8 cellular contexts compared by ENCODE assay signal in the genomic region with DNA sequence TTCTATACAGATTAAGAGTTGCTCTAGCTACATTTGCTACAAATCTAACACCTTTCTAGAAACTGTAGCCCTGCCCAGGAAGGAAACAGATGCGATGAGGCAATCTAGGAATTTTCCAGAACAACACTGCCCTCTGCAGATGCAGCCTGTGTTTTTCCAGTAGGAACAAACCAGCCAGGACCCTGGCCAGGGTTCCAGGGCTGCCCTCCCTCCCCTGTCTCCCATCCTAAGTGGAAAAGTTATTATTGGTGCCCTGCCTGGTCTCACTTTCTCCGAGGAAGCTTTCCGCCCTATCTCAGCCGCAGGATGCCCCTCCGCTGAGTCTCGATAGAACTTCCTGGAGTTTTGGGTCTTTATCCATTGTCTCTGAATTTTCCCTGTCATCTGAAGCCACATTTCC. TPM values are rescaled to one million over a fixed set of nuclear protein-coding genes. Genes with fewer than 3 reads are reported as not detected.
DNase-seq lines count a peak whose midpoint lies in the region; ATAC-seq, FAIRE-seq and TF ChIP-seq lines count a peak whose summit lies in the region.
"Not testable (repeated sequence)": the region's sequence is repeated elsewhere in the genome, so short reads cannot be mapped to it uniquely, and the experiment has no call there.

No MANE protein-coding gene starts in this region.

- TF ChIP-seq EP300 in H1 (IDR thresholded peaks at IDR 0.05; ENCODE audit: borderline replicate concordance in 1 of 2, low read depth in 2 of 2, low read length in 2 of 2): not testable (repeated sequence)

- H2BK15ac ChIP-seq in H1 (ENCODE audit: low read length): not testable (repeated sequence)

- H3K9me3 ChIP-seq in H1 (ENCODE audit: insufficient read depth in 2 of 2, low read depth in 1 of 2, low read length in 1 of 2); right cardiac atrium (ENCODE audit: control insufficient read depth, low read length); testis: not testable (repeated sequence)

- H3K79me1 ChIP-seq in H1 (ENCODE audit: low read depth, low read length): not testable (repeated sequence)

- FAIRE-seq in H1 (lab: Jason Lieb, UNC): not testable (repeated sequence)

- not testable (repeated sequence) for H3K14ac ChIP-seq in H1 (ENCODE audit: insufficient read length)

- ATAC-seq in GM23338 (peak; percentile 85), right cardiac atrium (peak; percentile 82 to 89)

- H3K18ac ChIP-seq in H1 (ENCODE audit: extremely low read depth, low read length): not testable (repeated sequence)

- CTCF ChIA-PET in activated CD4-positive, alpha-beta memory T cell treated with anti-CD3 and anti-CD28 coated beads for 36 hours (lab: Charles Lee): interaction anchor here (0.6 to 1.8 kb wide), 3 partner anchors 187 to 712 kb away, joined by 3 to 8 read pairs (median 3); no protein-coding TSS in a partner anchor
- CTCF ChIA-PET in H1 (lab: Charles Lee; ENCODE audit: partially characterized antibody): interaction anchor here (0.6 to 5.1 kb wide), 11 partner anchors 11 to 279 kb away, joined by 3 to 26 read pairs (median 7); a partner anchor contains a TSS

- not testable (repeated sequence) for H2BK12ac ChIP-seq in H1 (ENCODE audit: low read depth, low read length)

- H2BK5ac ChIP-seq in H1 (ENCODE audit: low read depth, low read length): not testable (repeated sequence)

- H3K23me2 ChIP-seq in H1 (ENCODE audit: low read depth, low read length): not testable (repeated sequence)

- H4K5ac ChIP-seq in H1 (ENCODE audit: insufficient read length, low read depth, low read length): not testable (repeated sequence)

- not testable (repeated sequence) for H3K9ac ChIP-seq in H1 (replicated peaks in 1 of 4; ENCODE audit: extremely low read depth in 1 of 4, low read depth in 3 of 4, low read length in 3 of 4)

- not testable (repeated sequence) for H3K27me3 Mint-ChIP-seq in GM23338 (ENCODE audit: insufficient read depth, low read depth, poor library complexity); activated CD4-positive, alpha-beta memory T cell treated with anti-CD3 and anti-CD28 coated beads for 36 hours

- H2BK120ac ChIP-seq in H1 (replicated peaks; ENCODE audit: low read depth, low read length): not testable (repeated sequence)

- not testable (repeated sequence) for H3K56ac ChIP-seq in H1 (replicated peaks; ENCODE audit: insufficient read length, low read depth, low read length)

- TF ChIP-seq CTCF in GM23338 (conservative IDR thresholded peaks at IDR 0.05; ENCODE audit: low read depth in 2 of 2) (peak; percentile 13 to 67; a peak in 3 of 4 replicates), H1 (IDR thresholded peaks at IDR 0.05; ENCODE audit: control extremely low read depth in 1 of 3, insufficient read depth in 1 of 3, low read depth in 1 of 3, low read length in 3 of 3) (peak in 2 of 3 experiments; percentile 40 to 54; a peak in 3 of 4 replicates), testis (IDR thresholded peaks at IDR 0.05) (peak in 1 of 3 experiments; percentile 22)

- H2BK20ac ChIP-seq in H1 (ENCODE audit: low read length): not testable (repeated sequence)

- H3K4me3 Mint-ChIP-seq in GM23338; activated CD4-positive, alpha-beta memory T cell treated with anti-CD3 and anti-CD28 coated beads for 36 hours: not testable (repeated sequence)

- H3K36me3 Mint-ChIP-seq in GM23338 (ENCODE audit: low read depth): peaks cover 32% of the 10 kb centered on the region
- H3K36me3 Mint-ChIP-seq in activated CD4-positive, alpha-beta memory T cell treated with anti-CD3 and anti-CD28 coated beads for 36 hours: not testable (repeated sequence)

- not testable (repeated sequence) for H4K20me1 ChIP-seq in GM23338 (replicated peaks; ENCODE audit: insufficient read depth); H1 (replicated peaks in 1 of 2; ENCODE audit: control insufficient read depth in 1 of 2, insufficient read depth in 2 of 2, low read length in 2 of 2)

- not testable (repeated sequence) for H3K27me3 ChIP-seq in GM23338 (ENCODE audit: insufficient read depth); H1 (replicated peaks in 1 of 4; ENCODE audit: control insufficient read depth in 3 of 4, extremely low read depth in 1 of 4, insufficient read depth in 3 of 4, low read length in 3 of 4); right cardiac atrium (ENCODE audit: control insufficient read depth, insufficient read depth); testis

- not testable (repeated sequence) for H4K8ac ChIP-seq in H1 (ENCODE audit: extremely low read depth, insufficient read depth, low read length)

- DNase-seq in CD1c-positive myeloid dendritic cell (ENCODE audit: extremely low spot score) (peak; percentile 14), GM23338 (ENCODE audit: low spot score) (peak; percentile 72), NCI-H460 (ENCODE audit: extremely low read depth, low read depth) (peak; percentile 59), H1 (ENCODE audit: low read depth in 1 of 2, low spot score in 2 of 2) (peak in 1 of 2 experiments; percentile 59), right cardiac atrium (peak in 2 of 3 donors; percentile 62 to 79), myocyte (ENCODE audit: low read depth) (peak; percentile 60), testis (peak; percentile 53)
- peak; percentile 20 for DNase-seq in activated CD4-positive, alpha-beta memory T cell treated with anti-CD3 and anti-CD28 coated beads for 36 hours

- not testable (repeated sequence) for H3K23ac ChIP-seq in H1 (ENCODE audit: insufficient read length)

- not testable (repeated sequence) for H3K4me3 ChIP-seq in GM23338; H1 (ENCODE audit: extremely low read depth in 1 of 4, insufficient read depth in 2 of 4, low read depth in 3 of 4, low read length in 4 of 4); right cardiac atrium (ENCODE audit: low read length); testis

- not testable (repeated sequence) for H3K9me3 Mint-ChIP-seq in GM23338; activated CD4-positive, alpha-beta memory T cell treated with anti-CD3 and anti-CD28 coated beads for 36 hours

- H3K4me1 ChIP-seq in GM23338 (ENCODE audit: insufficient read depth): peaks cover 11% of the 10 kb centered on the region
- H3K4me1 ChIP-seq in H1 (replicated peaks in 1 of 4; ENCODE audit: control insufficient read depth in 3 of 4, insufficient read depth in 4 of 4, low read length in 3 of 4); right cardiac atrium (ENCODE audit: control insufficient read depth, insufficient read depth, low read length); testis: not testable (repeated sequence)

- POLR2A ChIA-PET in activated CD4-positive, alpha-beta memory T cell treated with anti-CD3 and anti-CD28 coated beads for 36 hours (lab: Charles Lee): not testable (repeated sequence)
- POLR2A ChIA-PET in H1 (lab: Charles Lee; ENCODE audit: partially characterized antibody): interaction anchor here (0.9 kb wide), 1 partner anchor 152 kb away, joined by 3 read pairs; no protein-coding TSS in a partner anchor

- peak overlapping the region; percentile 91 for H3K27ac ChIP-seq in GM23338 (ENCODE audit: low read depth)
- not testable (repeated sequence) for H3K27ac ChIP-seq in H1 (ENCODE audit: low read depth, low read length); testis
- peak overlapping the region; percentile 56 for H3K27ac ChIP-seq in right cardiac atrium (ENCODE audit: low read length)

- H3K4me1 Mint-ChIP-seq in GM23338; activated CD4-positive, alpha-beta memory T cell treated with anti-CD3 and anti-CD28 coated beads for 36 hours (ENCODE audit: low read depth): not testable (repeated sequence)

- H3K9me2 ChIP-seq in GM23338 (ENCODE audit: insufficient read depth): not testable (repeated sequence)

- peak overlapping the region; percentile 87; the same call in 1 of the 2 replicates for H3K27ac Mint-ChIP-seq in GM23338
- H3K27ac Mint-ChIP-seq in activated CD4-positive, alpha-beta memory T cell treated with anti-CD3 and anti-CD28 coated beads for 36 hours: not testable (repeated sequence)

- not testable (repeated sequence) for H2AFZ ChIP-seq in GM23338; H1 (ENCODE audit: low read length)

- peaks cover 17% of the 10 kb centered on the region; the same call in 1 of the 2 replicates for H3F3A ChIP-seq in GM23338 (replicated peaks; ENCODE audit: low read depth)

- 80% methylated on average over 6 of the region's 6 CpGs; no CpG with 5 or more reads in 1 of the 2 experiments for WGBS in H1 (ENCODE audit: extremely low coverage in 1 of 2, insufficient coverage in 1 of 2, insufficient read length in 1 of 2, insufficient replicate concordance in 2 of 2, low coverage in 1 of 2, low lambda C conversion rate in 2 of 2, missing lambda C conversion rate in 1 of 2), 2 experiments
- WGBS in right cardiac atrium: 27% methylated on average over 6 of the region's 6 CpGs
- 61 to 70% methylated on average over 6 of the region's 6 CpGs for WGBS in testis, 2 donors

- intact Hi-C loops in activated CD4-positive, alpha-beta memory T cell treated with anti-CD3 and anti-CD28 coated beads for 36 hours (cut with micrococcal nuclease): loop anchor here (2.0 kb wide), 1 partner anchor 187 kb away; no protein-coding TSS in a partner anchor
- intact Hi-C loops in right cardiac atrium (cut with DNase I): loop anchor here in 2 of 4 donors (5.0 to 10.0 kb wide), 3 partner anchors 99 to 309 kb away; a partner anchor contains a TSS
- intact Hi-C loops in testis (cut with DNase I; ENCODE audit: low total_unique reads): not testable (repeated sequence)

- TF ChIP-seq POLR2A in H1 (IDR thresholded peaks at IDR 0.05; ENCODE audit: control extremely low read depth in 1 of 2, low read depth in 2 of 2, low read length in 2 of 2); testis (IDR thresholded peaks at IDR 0.05): not testable (repeated sequence)

- H3K79me2 ChIP-seq in GM23338 (replicated peaks; ENCODE audit: insufficient read depth); H1 (ENCODE audit: control insufficient read depth in 1 of 2, insufficient read depth in 2 of 2, low read length in 2 of 2): not testable (repeated sequence)

- H4K91ac ChIP-seq in H1 (replicated peaks; ENCODE audit: insufficient read length, low read length): not testable (repeated sequence)

- not testable (repeated sequence) for H2AK5ac ChIP-seq in H1 (ENCODE audit: low read depth, low read length)

- peak; percentile 58 to 61 for TF ChIP-seq RAD21 in H1 (IDR thresholded peaks at IDR 0.05 in 1 of 2, conservative IDR thresholded peaks at IDR 0.05 in 1 of 2; ENCODE audit: low read depth in 2 of 2, low read length in 2 of 2)

- not testable (repeated sequence) for H3K4me2 ChIP-seq in GM23338; H1 (ENCODE audit: insufficient read depth in 1 of 2, low read depth in 2 of 2, low read length in 2 of 2)

- H3K4ac ChIP-seq in H1 (replicated peaks; ENCODE audit: insufficient read length, low read depth, low read length): not testable (repeated sequence)

- H3K36me3 ChIP-seq in GM23338 (ENCODE audit: insufficient read depth); testis (ENCODE audit: low read depth, missing control alignments): not testable (repeated sequence)
- peaks cover 0 to 19% (median 2%) of the 10 kb centered on the region in 4 experiments; a peak in 5 of 8 replicates for H3K36me3 ChIP-seq in H1 (ENCODE audit: control insufficient read depth in 2 of 4, insufficient read depth in 4 of 4, low read length in 3 of 4)

RNA-seq across cellular contexts. Expression of a gene that starts 60.0 kb away (rescaled TPM):
- 21.9 and 28.7 TPM in 2 replicates for total RNA-seq in GM23338 (2014; rRNA removed; shearing (Covaris generic))
- polyA plus RNA-seq in GM23338 (2016; fragmentation: Nextera tagmentation; extraction: Ambion mirVana) (37.1 and 40.9 TPM in 2 replicates), H1 (2011; rRNA removed) (27.4 and 34.9 TPM in 2 replicates), right cardiac atrium (10.6 TPM), testis (ENCODE audit: insufficient read depth, low read depth, low replicate concordance) (15.1 TPM)
- 26.6 and 27.3 TPM in 2 replicates for total RNA-seq in NCI-H460 (2014; rRNA removed; shearing (Covaris generic))
- 19.9 and 22.8 TPM in 2 replicates for polyA plus RNA-seq in NCI-H460 (2014; cell fraction: nucleus; rRNA removed)
- total RNA-seq in activated CD4-positive, alpha-beta memory T cell treated with anti-CD3 and anti-CD28 coated beads for 36 hours: 1 to 10 TPM; 4.9 to 6.6 TPM
- 45.4 and 46.5 TPM in 2 replicates for total RNA-seq in H1 (2021; fragmentation: NEBNext Ultra II Directional; extraction: Animal tissue kit (Norgen Biotek cat#: 25700))
- 25.8 TPM for polyA plus RNA-seq in H1 (2011; cell fraction: cytosol; rRNA removed)
- 57.6 TPM for polyA plus RNA-seq in H1 (2011; cell fraction: nucleus; rRNA removed)
- 40.0 to 48.4 TPM (median 43.5 TPM) in 4 replicates for polyA plus RNA-seq in H1 (2012, experiment 1 of 2)
- polyA plus RNA-seq in H1 (2012, experiment 2 of 2): 25.8 TPM
- 40.2 TPM for polyA plus RNA-seq in H1 (2013, experiment 1 of 2)
- 35.9 TPM for polyA plus RNA-seq in H1 (2013, experiment 2 of 2)
- polyA minus RNA-seq in H1 (2011; rRNA and poly(A)+ RNA removed): 23.6 and 31.2 TPM in 2 replicates
- 26.9 TPM for polyA minus RNA-seq in H1 (2011; cell fraction: cytosol; rRNA and poly(A)+ RNA removed)
- 27.7 TPM for polyA minus RNA-seq in H1 (2011; cell fraction: nucleus; rRNA and poly(A)+ RNA removed)
- total RNA-seq in right cardiac atrium (10 to 100 TPM; 18.9 to 29.9 (median 21.4) TPM), myocyte (21.0 and 29.2 TPM in 2 replicates), testis (10 to 100 TPM; 22.4 to 24.7 TPM)
- 47.8 TPM for polyA plus RNA-seq in myocyte (2012)
